10 cellular contexts compared by ENCODE assay signal in the genomic region with DNA sequence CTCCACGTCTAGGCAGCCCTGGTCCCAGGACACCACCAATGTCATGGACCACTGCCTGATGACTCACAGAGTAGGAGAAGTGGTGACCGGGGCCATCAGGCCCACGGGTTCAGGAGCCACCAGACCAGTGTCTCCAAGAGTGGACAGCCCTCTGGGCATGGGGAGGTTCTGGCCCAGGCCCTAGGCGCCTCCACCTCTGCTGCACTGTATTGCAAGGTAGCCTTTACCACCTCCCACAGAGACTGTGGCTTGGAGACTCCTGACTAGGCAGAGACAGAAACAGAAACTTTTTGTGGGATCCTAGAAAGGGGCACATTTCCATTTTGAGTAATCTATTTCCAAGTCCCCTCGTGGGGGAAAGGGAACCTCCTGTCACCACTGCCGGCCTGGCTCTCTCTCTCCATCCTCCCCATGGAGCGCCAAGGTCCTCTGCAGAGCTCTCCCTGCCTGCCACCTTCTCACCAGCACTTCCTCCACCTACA. TPM values are rescaled to one million over a fixed set of nuclear protein-coding genes. Genes with fewer than 3 reads are reported as not detected.
DNase-seq lines count a peak whose midpoint lies in the region; ATAC-seq and TF ChIP-seq lines count a peak whose summit lies in the region.
"Had no signal": no experiment of that assay in that cellular context is flagged by ENCODE, and none has a peak within 500 bp of the region (broad histone marks: within the 10 kb centered on the region; RNA-seq: fewer than 3 reads in every experiment).

No MANE protein-coding gene starts in this region.

- 0 out of 3 replicates have a peak, but pooled peaks have one; percentile 7 for TF ChIP-seq CTCF in GM12872 (IDR thresholded peaks at IDR 0.05; ENCODE audit: insufficient read depth, low read depth, low read length)

- H3K36me3 Mint-ChIP-seq in naive thymus-derived CD8-positive, alpha-beta T cell: peaks cover 2 to 6% (median 5%) of the 10 kb centered on the region in 3 donors

- peak overlapping the region; percentile 83 to 95 (median 93) for H3K27ac Mint-ChIP-seq in naive thymus-derived CD8-positive, alpha-beta T cell

- H3K9ac ChIP-seq in BLaER1: no peak overlapping the region

- H3K4me3 ChIP-seq in BLaER1 (no peak overlapping the region), MG63 (no peak overlapping the region)
- H3K4me3 ChIP-seq: skin epidermis had no signal

- peaks cover 31 to 61% (median 51%) of the 10 kb centered on the region in 4 donors for H3K4me1 Mint-ChIP-seq in naive thymus-derived CD8-positive, alpha-beta T cell

- peaks cover 0 to 9% (median 4%) of the 10 kb centered on the region in 9 donors for H3K9me3 Mint-ChIP-seq in naive thymus-derived CD8-positive, alpha-beta T cell

- ATAC-seq in naive thymus-derived CD8-positive, alpha-beta T cell: no peak
- ATAC-seq in GM19035 (IDR thresholded peaks at IDR 0.05; ENCODE audit: unreplicated experiment): no peak

- no peaks in the 10 kb centered on the region for H3K27me3 Mint-ChIP-seq in naive thymus-derived CD8-positive, alpha-beta T cell

- H3K4me1 ChIP-seq in BLaER1: peaks cover 29% of the 10 kb centered on the region

- H3K9me3 ChIP-seq in BLaER1: peaks cover 16% of the 10 kb centered on the region
- H3K9me3 ChIP-seq in MG63: peaks cover 18% of the 10 kb centered on the region

- peaks cover 19% of the 10 kb centered on the region; the same call in 1 of the 2 replicates for H4K20me1 ChIP-seq in BLaER1

- H3K36me3 ChIP-seq in BLaER1 (peaks cover 27% of the 10 kb centered on the region), MG63 (no peaks in the 10 kb centered on the region)

- peak overlapping the region in 9 of 10 donors; percentile 28 to 89 (median 72) for H3K4me3 Mint-ChIP-seq in naive thymus-derived CD8-positive, alpha-beta T cell

- H3K27ac ChIP-seq in BLaER1: no peak overlapping the region

- DNase-seq in activated naive CD4-positive, alpha-beta T cell treated with anti-CD3 and anti-CD28 coated beads, Interleukin-2, amount 50 U/mL, for 16 hours: peak; percentile 26
- no peak for DNase-seq in naive thymus-derived CD8-positive, alpha-beta T cell
- DNase-seq in COR-L47 (lab: John Stamatoyannopoulos, UW) (no peak), MG63 (no peak)
- no peak for DNase-seq in central memory CD4-positive, alpha-beta T cell
- DNase-seq: NCI-H2081 had no signal

- H3K27me3 ChIP-seq in BLaER1 (no peaks in the 10 kb centered on the region), MG63 (no peaks in the 10 kb centered on the region)

- 0 out of 2 replicates have a peak overlapping the region, but pooled peaks have one; percentile 15 for H3K4me2 ChIP-seq in BLaER1

- POLR2A ChIA-PET in naive thymus-derived CD8-positive, alpha-beta T cell (lab: Charles Lee): interaction anchor here (0.9 to 3.5 kb wide), 4 partner anchors 11 to 60 kb away, joined by 6 to 14 read pairs (median 10); partner anchors contain the start of gene HMOX2

RNA-seq across cellular contexts. Expression of gene CDIP1, which starts 2.9 kb away (rescaled TPM):
- total RNA-seq in naive thymus-derived CD8-positive, alpha-beta T cell: 10 to 100 TPM; 23.4 to 25.5 TPM
- 10 to 100 TPM; 18.2 to 25.3 (median 25.0) TPM for polyA plus RNA-seq in naive thymus-derived CD8-positive, alpha-beta T cell
- 4.0 and 8.8 TPM in 2 replicates for total RNA-seq in MG63 (2014; rRNA removed; shearing (Covaris generic); ENCODE audit: low replicate concordance)

RNA-seq across cellular contexts. Expression of gene C16orf96, which starts 20.5 kb away (rescaled TPM):
- total RNA-seq in naive thymus-derived CD8-positive, alpha-beta T cell: under 1 TPM; 0.38 to 0.52 TPM
- under 1 TPM in 2 of 3 donors, not detected in 1; 0.07 to 0.08 TPM for polyA plus RNA-seq in naive thymus-derived CD8-positive, alpha-beta T cell
- total RNA-seq in MG63 (2014; rRNA removed; shearing (Covaris generic); ENCODE audit: low replicate concordance): not detected in 2 replicates

RNA-seq across cellular contexts. Expression of gene HMOX2, which starts 59.5 kb away (rescaled TPM):
- 10 to 100 TPM; 64.3 to 71.9 TPM for total RNA-seq in naive thymus-derived CD8-positive, alpha-beta T cell
- 100 to 1,000 TPM; 123 to 210 (median 145) TPM for polyA plus RNA-seq in naive thymus-derived CD8-positive, alpha-beta T cell
- 62.7 and 107 TPM in 2 replicates for total RNA-seq in MG63 (2014; rRNA removed; shearing (Covaris generic); ENCODE audit: low replicate concordance)
